Comparison of ENCODE assay signal across 21 cellular contexts in the genomic region with DNA sequence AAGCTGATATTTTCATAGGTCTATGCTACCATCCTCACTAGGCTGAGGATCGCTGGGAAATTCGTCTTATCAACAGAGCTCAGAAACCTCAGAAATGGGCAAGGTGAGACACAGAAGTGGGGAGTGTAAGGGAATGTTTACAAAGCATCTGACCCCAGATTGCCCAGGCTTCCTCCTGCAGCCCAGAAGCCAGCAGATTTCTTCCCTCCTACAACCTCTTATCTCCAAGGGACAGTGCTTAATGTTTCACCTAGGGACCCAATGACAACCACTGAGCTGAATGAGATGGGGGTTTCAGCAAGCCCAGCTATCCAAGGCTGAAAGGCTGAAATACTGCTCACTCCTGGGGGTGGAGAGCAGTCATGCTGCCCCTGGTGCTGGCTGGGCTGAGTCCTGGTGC. TPM values are rescaled to one million over a fixed set of nuclear protein-coding genes. Genes with fewer than 3 reads are reported as not detected.
A peak's percentile ranks its signal among the peaks of the same experiment; 100 is the strongest.
DNase-seq lines count a peak whose midpoint lies in the region; ATAC-seq and TF ChIP-seq lines count a peak whose summit lies in the region.
"Had no signal": no experiment of that assay in that cellular context is flagged by ENCODE, and none has a peak within 500 bp of the region (broad histone marks: within the 10 kb centered on the region; RNA-seq: fewer than 3 reads in every experiment).

No MANE protein-coding gene starts in this region.

- H3K18ac ChIP-seq in H9 (ENCODE audit: insufficient read length, low read depth, low read length), result no peak overlapping the region

- H2BK5ac ChIP-seq in H9 (ENCODE audit: insufficient read length, low read length), result no peak overlapping the region

- H3K4me1 Mint-ChIP-seq in H9 (peaks cover 14 to 25% of the 10 kb centered on the region in 2 experiments), nephron progenitor cell (peaks cover 73% of the 10 kb centered on the region)

- no peak overlapping the region for H2BK120ac ChIP-seq in H9 (ENCODE audit: low read depth, low read length, poor library complexity, severe bottlenecking)

- H3K9ac ChIP-seq in H9 (ENCODE audit: extremely low read depth, insufficient read length, low read length), result no peak overlapping the region
- H3K9ac ChIP-seq: KMS-11 had no signal

- no CpG with 5 or more reads among the region's 2 CpGs for WGBS in H9 (ENCODE audit: extremely low coverage, insufficient read length, low lambda C conversion rate)
- 86 to 94% methylated on average over 2 of the region's 2 CpGs for WGBS in esophagus squamous epithelium, 2 donors

- H3K36me3 Mint-ChIP-seq in H9 (ENCODE audit: insufficient read depth in 1 of 3, low read depth in 3 of 3) (peaks cover 0 to 2% (median 0%) of the 10 kb centered on the region in 3 experiments; a peak in 1 of 7 replicates), nephron progenitor cell (ENCODE audit: low read depth) (no peaks in the 10 kb centered on the region)

- H3K4me1 ChIP-seq in H9 (ENCODE audit: insufficient read depth, low read length), result no peaks in the 10 kb centered on the region; the same call in 1 of the 2 replicates
- peaks cover 5 to 67% (median 30%) of the 10 kb centered on the region in 3 donors for H3K4me1 ChIP-seq in esophagus squamous epithelium
- H3K4me1 ChIP-seq: Caco-2 had no signal

- DNase-seq in H9, result no peak
- DNase-seq in OCI-M2 (lab: John Stamatoyannopoulos, UW; ENCODE audit: unreplicated experiment), result peak; percentile 39
- DNase-seq in amniotic epithelial cell (ENCODE audit: low read depth), result peak; percentile 42
- DNase-seq in nephron progenitor cell, result no peak
- no peak for DNase-seq in GOT3 (lab: John Stamatoyannopoulos, UW)
- DNase-seq in esophagus squamous epithelium (lab: John Stamatoyannopoulos, UW), result no peak
- DNase-seq: Caco-2; CD4-positive, alpha-beta T cell; DMS 273 treated with DMSO at 0.1 percent for 48 hours; DMS79 treated with DMSO at 0.1 percent for 48 hours; HCEC 1CT; NCI-H1105; NCI-H146; NCI-H2081; NCI-H2171; NCI-H446; PC-3; Right ventricle myocardium superior had no signal

- H3K36me3 ChIP-seq in esophagus squamous epithelium, result peaks cover 0 to 5% (median 0%) of the 10 kb centered on the region in 3 donors

- no peaks in the 10 kb centered on the region for H3K27me3 ChIP-seq in H9 (ENCODE audit: insufficient read depth, low read length)
- H3K27me3 ChIP-seq in esophagus squamous epithelium, result no peaks in the 10 kb centered on the region

- no peak for ATAC-seq in HG02763 (IDR thresholded peaks at IDR 0.05; ENCODE audit: unreplicated experiment)
- ATAC-seq: A549, PC-3 had no signal

- H2BK20ac ChIP-seq in H9 (ENCODE audit: low read depth, low read length, poor library complexity, severe bottlenecking), result no peak overlapping the region

- no peak overlapping the region for H2BK15ac ChIP-seq in H9 (ENCODE audit: low read depth, low read length)

- no peak overlapping the region for H3T11ph ChIP-seq in H9 (ENCODE audit: low read length)

- H3K27ac Mint-ChIP-seq in H9 (peak overlapping the region in 2 of 3 experiments; percentile 27 to 55; a peak in 2 of 7 replicates), nephron progenitor cell (peak overlapping the region; percentile 74)
- H3K27ac Mint-ChIP-seq: CD4-positive, alpha-beta T cell had no signal

- no peak overlapping the region for H3K23ac ChIP-seq in H9 (ENCODE audit: insufficient read length, low read depth, low read length)

- H3K9me3 ChIP-seq in H9 (ENCODE audit: control insufficient read depth, low read depth, low read length) (no peaks in the 10 kb centered on the region), esophagus squamous epithelium (no peaks in the 10 kb centered on the region)
- H3K9me3 ChIP-seq: A549, Caco-2 had no signal

- no peaks in the 10 kb centered on the region for H3K79me2 ChIP-seq in H9 (ENCODE audit: insufficient read depth, low read length)

- H4K8ac ChIP-seq in H9 (replicated peaks; ENCODE audit: insufficient read length, low read depth, low read length), result no peak overlapping the region

- no peak overlapping the region for H4K5ac ChIP-seq in H9 (ENCODE audit: insufficient read length, low read depth, low read length)

- no peak overlapping the region for H3K14ac ChIP-seq in H9 (ENCODE audit: insufficient read depth, low read length)

- H3K79me1 ChIP-seq in H9 (ENCODE audit: insufficient read depth, low read depth, low read length, poor library complexity, severe bottlenecking), result no peaks in the 10 kb centered on the region

- no peak overlapping the region for H2AK5ac ChIP-seq in H9 (ENCODE audit: insufficient read length, low read length)

- H3K27ac ChIP-seq in H9 (ENCODE audit: insufficient read length, low read depth, low read length) (no peak overlapping the region), esophagus squamous epithelium (peak overlapping the region in 2 of 4 donors; percentile 19 to 34)
- H3K27ac ChIP-seq: KMS-11 had no signal

- H3K4me3 Mint-ChIP-seq in H9 (no peak overlapping the region), nephron progenitor cell (peak overlapping the region; percentile 32)
- H3K4me3 Mint-ChIP-seq: CD4-positive, alpha-beta T cell had no signal

- H3K4me2 ChIP-seq in H9 (ENCODE audit: insufficient read depth, insufficient read length, low read length), result no peak overlapping the region
- H3K4me2 ChIP-seq: A549, KMS-11 had no signal

- H3K9me3 Mint-ChIP-seq in H9, result peaks cover 0 to 2% of the 10 kb centered on the region in 2 experiments; a peak in 1 of 5 replicates
- H3K9me3 Mint-ChIP-seq in nephron progenitor cell, result peaks cover 24% of the 10 kb centered on the region
- H3K9me3 Mint-ChIP-seq: CD4-positive, alpha-beta T cell had no signal

- no peak overlapping the region for H3K56ac ChIP-seq in H9 (ENCODE audit: insufficient read length, low read depth, low read length)

- TF ChIP-seq POLR2A in esophagus squamous epithelium (IDR thresholded peaks at IDR 0.05), result no peak

- no peak overlapping the region for H2BK12ac ChIP-seq in H9 (ENCODE audit: insufficient read length, low read depth, low read length)

- no peak overlapping the region for H3K4ac ChIP-seq in H9 (ENCODE audit: low read depth, low read length)

- no peak overlapping the region for H3K4me3 ChIP-seq in esophagus squamous epithelium
- H3K4me3 ChIP-seq: A549 had no signal

- H4K91ac ChIP-seq in H9 (ENCODE audit: insufficient read length, low read depth, low read length), result no peak overlapping the region

- H2AFZ ChIP-seq in H9 (ENCODE audit: low read length), result no peak overlapping the region

- no peaks in the 10 kb centered on the region for H4K20me1 ChIP-seq in H9 (ENCODE audit: control insufficient read depth, insufficient read depth, insufficient read length)

- H3K23me2 ChIP-seq in H9 (ENCODE audit: insufficient read length, low read depth, low read length, poor library complexity, severe bottlenecking), result no peaks in the 10 kb centered on the region

- intact Hi-C loops in esophagus squamous epithelium (cut with DNase I), result no loop called here

- TF ChIP-seq CTCF in H9 (conservative IDR thresholded peaks at IDR 0.05) (no peak), nephron progenitor cell (IDR thresholded peaks at IDR 0.05) (no peak), esophagus squamous epithelium (IDR thresholded peaks at IDR 0.05) (no peak)

- H3K27me3 Mint-ChIP-seq in H9 (ENCODE audit: low read depth) (no peaks in the 10 kb centered on the region; the same call in 1 of the 2 replicates), nephron progenitor cell (ENCODE audit: low read depth, poor library complexity) (peaks cover 6% of the 10 kb centered on the region)
- H3K27me3 Mint-ChIP-seq: CD4-positive, alpha-beta T cell had no signal

RNA-seq across cellular contexts. Expression of a gene that starts 52.4 kb away (rescaled TPM):
- 33.9 and 36.9 TPM in 2 replicates for total RNA-seq in H9 (2021)
- 10 to 100 TPM in 3 of 4 donors, 1 to 10 TPM in 1; 8.2 to 13.5 (median 12.6) TPM for total RNA-seq in esophagus squamous epithelium

Comparison
In these comparisons a context has a peak if more than half of its experiments do, and no peak if none do; other contexts are left out.
1. DNase-seq: peak in OCI-M2 (single experiment) and amniotic epithelial cell (single experiment); none in H9 (single experiment), nephron progenitor cell (single experiment), GOT3 (single experiment) and esophagus squamous epithelium (single experiment).